ENCODE assay signal across 1 cellular context in the genomic region with DNA sequence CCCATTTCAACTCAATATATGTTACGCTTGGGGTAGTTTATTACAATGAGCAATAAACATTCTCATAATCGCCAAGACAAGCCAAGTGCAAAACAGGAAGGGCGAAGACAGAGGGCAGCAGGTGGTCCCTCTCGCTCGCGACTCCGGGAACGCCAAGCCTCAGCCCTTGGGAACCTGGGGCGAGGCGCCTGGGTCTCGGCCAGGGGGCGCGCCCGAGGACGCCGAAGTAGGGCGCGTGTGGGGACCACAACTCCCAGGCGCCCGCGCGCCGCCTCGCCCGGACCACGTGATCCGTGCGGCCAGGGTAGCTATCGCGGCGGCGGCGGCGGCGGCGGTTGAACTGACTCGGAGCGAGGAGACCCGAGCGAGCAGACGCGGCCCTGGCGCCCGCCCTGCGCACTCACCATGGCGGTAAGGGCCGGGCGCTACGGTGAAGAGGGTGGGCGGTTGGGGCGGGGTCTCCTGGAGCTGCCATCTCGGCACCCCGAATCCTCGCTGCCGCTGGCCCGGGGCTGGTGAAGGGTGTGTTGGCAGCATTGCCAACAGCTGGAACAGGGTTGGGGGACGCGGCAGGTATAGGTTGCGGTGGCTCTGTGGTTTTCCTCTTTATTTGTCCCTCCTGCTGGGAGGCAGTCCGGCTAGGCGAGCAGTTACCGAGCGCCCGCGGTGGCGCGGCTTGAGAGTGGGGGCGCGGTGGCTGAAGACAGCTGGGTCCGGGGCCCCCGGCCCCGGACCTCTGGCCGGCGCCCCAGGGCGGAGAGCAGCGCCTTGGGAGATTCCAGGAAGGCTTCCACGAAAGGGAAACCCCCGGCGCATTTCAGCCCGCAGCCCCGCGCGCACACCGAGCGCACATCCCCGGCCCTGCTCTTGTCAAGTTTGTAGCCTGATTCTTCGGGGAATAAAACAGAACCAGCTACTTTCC.
A peak's percentile ranks its signal among the peaks of the same experiment; 100 is the strongest.
TF ChIP-seq lines count a peak whose summit lies in the region.

A gene with protein sequence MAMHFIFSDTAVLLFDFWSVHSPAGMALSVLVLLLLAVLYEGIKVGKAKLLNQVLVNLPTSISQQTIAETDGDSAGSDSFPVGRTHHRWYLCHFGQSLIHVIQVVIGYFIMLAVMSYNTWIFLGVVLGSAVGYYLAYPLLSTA (plus strand): TSS at position 338 of the 922 bp plus-strand sequence. CDS start 68 bp downstream, at position 406.

TF ChIP-seq in PFSK-1, 5 proteins besides CTCF, POLR2A, EP300 and RAD21:
- TF ChIP-seq TAF1 (IDR thresholded peaks at IDR 0.05; ENCODE audit: borderline replicate concordance, insufficient read depth, low read length) (no peak), FOXP2 (optimal IDR thresholded peaks at IDR 0.05; ENCODE audit: borderline replicate concordance, extremely low read depth, extremely low read length, insufficient read depth) (peak; percentile 72)
